Comparison of ENCODE assay signal across 11 cellular contexts in the genomic region with DNA sequence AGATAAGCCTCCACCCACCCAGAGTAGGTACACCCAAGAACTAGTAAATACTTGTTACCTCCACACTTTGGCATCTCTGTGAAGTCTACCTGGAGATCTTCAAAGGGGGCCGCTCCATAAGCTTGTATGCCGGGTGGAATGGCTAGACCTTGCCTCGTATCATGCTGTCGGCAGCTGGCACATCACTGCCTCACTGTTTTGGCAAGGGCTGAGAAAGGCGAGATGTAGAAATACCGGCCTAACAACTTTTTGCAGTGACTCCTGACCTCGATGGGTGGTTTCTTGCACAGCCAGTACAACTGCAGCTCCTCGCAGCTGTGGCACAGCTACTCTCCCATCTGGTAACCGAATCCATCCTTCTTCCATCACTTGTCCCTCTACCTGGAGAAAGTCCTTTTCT. TPM values are rescaled to one million over a fixed set of nuclear protein-coding genes. Genes with fewer than 3 reads are reported as not detected.
"Had no signal": no experiment of that assay in that cellular context is flagged by ENCODE, and none has a peak within 500 bp of the region (broad histone marks: within the 10 kb centered on the region; RNA-seq: fewer than 3 reads in every experiment).

No MANE protein-coding gene starts in this region.

RNA-seq across cellular contexts. Expression of a gene that starts 38.5 kb away (rescaled TPM):
- total RNA-seq: activated CD8-positive, alpha-beta memory T cell treated with anti-CD3 and anti-CD28 coated beads for 36 hours; activated T-cell treated with anti-CD3 and anti-CD28 coated beads, Interleukin-2, amount 50 U/mL, for 72 hours; aorta; chondrocyte; dermis blood vessel endothelial cell; hepatocyte; lower lobe of right lung; omental fat pad; psoas muscle; right cardiac atrium; skeletal muscle tissue had no signal
